ENCODE assay signal across 9 cellular contexts in the genomic region with DNA sequence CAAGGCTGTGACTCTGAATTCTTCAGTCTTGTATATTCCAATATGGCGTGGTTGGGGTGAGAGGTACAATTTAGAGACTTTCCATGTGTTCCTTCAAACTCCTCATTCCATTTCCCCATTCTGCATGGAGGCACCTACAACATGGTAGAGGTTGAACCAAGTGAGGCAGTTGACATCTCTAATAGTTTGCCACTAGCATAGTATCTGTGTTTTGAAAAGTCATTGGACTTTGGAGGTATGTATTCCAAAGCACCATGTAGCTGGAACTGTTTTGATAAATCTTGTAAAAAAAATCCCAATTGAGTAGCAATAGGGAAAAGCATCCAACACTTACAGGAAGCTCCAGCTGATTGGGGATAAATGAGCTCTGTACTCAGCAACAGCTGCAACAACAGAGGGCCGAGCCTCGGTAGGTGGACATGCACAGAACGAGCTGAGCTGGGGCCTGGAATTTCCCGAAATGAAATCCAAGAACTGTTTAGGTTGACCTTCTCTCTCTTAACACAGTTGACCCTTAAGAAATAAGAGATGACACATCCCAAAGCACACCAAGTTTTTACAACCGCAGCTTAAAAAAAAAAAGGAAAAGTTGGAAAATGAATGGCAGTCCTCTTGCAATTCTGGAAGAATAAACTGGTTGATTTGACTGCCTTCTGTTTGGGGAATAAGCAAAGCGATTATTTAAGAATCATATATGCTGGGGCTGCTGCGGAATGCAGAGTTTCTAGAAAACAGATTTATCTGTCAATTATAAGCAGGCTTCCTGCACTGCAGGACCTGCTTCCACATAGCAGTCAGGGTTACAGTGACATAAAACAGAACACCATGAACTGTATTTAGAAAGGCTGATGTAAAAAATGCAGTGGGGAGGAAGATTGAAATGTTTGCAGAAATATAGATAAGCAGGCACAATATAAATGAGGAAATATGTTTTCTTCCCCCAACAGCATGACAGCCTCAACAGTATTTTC.
DNase-seq lines count a peak whose midpoint lies in the region; ATAC-seq, FAIRE-seq and TF ChIP-seq lines count a peak whose summit lies in the region.
"Had no signal": no experiment of that assay in that cellular context is flagged by ENCODE, and none has a peak within 500 bp of the region (broad histone marks: within the 10 kb centered on the region; RNA-seq: fewer than 3 reads in every experiment).

No MANE protein-coding gene starts in this region.

- no peaks in the 10 kb centered on the region for H3K36me3 Mint-ChIP-seq in nephron progenitor cell (ENCODE audit: low read depth)

- H3K9ac ChIP-seq in endothelial cell of umbilical vein (replicated peaks; ENCODE audit: extremely low read depth, insufficient read depth, low read length): peak overlapping the region; percentile 59

- dilution Hi-C loops in endothelial cell of umbilical vein (cut with MboI; ENCODE audit: extremely low pct_ligation_motif_present, low sequenced_read_pairs): no loop called here

- H3K27ac ChIP-seq in endothelial cell of umbilical vein (ENCODE audit: insufficient read depth, low read depth, low read length): peak overlapping the region; percentile 84

- H2AFZ ChIP-seq in endothelial cell of umbilical vein (ENCODE audit: low read depth, low read length): no peak overlapping the region

- H3K27ac Mint-ChIP-seq in nephron progenitor cell: peak overlapping the region; percentile 99

- TF ChIP-seq CTCF in AG09309 (IDR thresholded peaks at IDR 0.05; ENCODE audit: control insufficient read depth, insufficient read depth, low read depth, low read length, missing control alignments) (no peak), endothelial cell of umbilical vein (IDR thresholded peaks at IDR 0.05; ENCODE audit: extremely low read depth in 1 of 2, insufficient read depth in 1 of 2, low read depth in 1 of 2, low read length in 2 of 2) (no peak), nephron progenitor cell (IDR thresholded peaks at IDR 0.05) (no peak)

- no peak for ATAC-seq in HG02642 (IDR thresholded peaks at IDR 0.05; ENCODE audit: poor library complexity, unreplicated experiment)
- no peak for ATAC-seq in HG02763 (IDR thresholded peaks at IDR 0.05; ENCODE audit: unreplicated experiment)

- H3K9me3 ChIP-seq in endothelial cell of umbilical vein (replicated peaks; ENCODE audit: control insufficient read depth, insufficient read depth, low read length): no peaks in the 10 kb centered on the region

- no peaks in the 10 kb centered on the region for H3K9me3 Mint-ChIP-seq in nephron progenitor cell

- intact Hi-C loops in endothelial cell of umbilical vein (cut with micrococcal nuclease): loop anchor here (1.0 to 5.0 kb wide), 8 partner anchors 71 to 325 kb away; a partner anchor contains a TSS

- H3K4me1 ChIP-seq in endothelial cell of umbilical vein (ENCODE audit: control insufficient read depth, extremely low read depth, insufficient read depth, low read length): peaks cover 44% of the 10 kb centered on the region

- no peaks in the 10 kb centered on the region for H3K27me3 ChIP-seq in endothelial cell of umbilical vein (ENCODE audit: control insufficient read depth in 2 of 2, insufficient read depth in 2 of 2, low read length in 2 of 2)

- DNase-seq in AG09309 (ENCODE audit: low read depth) (peak; percentile 87), NCI-H146 (lab: John Stamatoyannopoulos, UW) (peak; percentile 24), endothelial cell of umbilical vein (ENCODE audit: low read depth, low spot score) (peak; percentile 98), nephron progenitor cell (peak; percentile 50), MV-4-11 (lab: John Stamatoyannopoulos, UW) (no peak), GM19239 (ENCODE audit: insufficient read length, low spot score) (no peak)

- H3K79me2 ChIP-seq in endothelial cell of umbilical vein (ENCODE audit: control insufficient read depth, insufficient read depth, low read length): no peaks in the 10 kb centered on the region

- H4K20me1 ChIP-seq in endothelial cell of umbilical vein (replicated peaks; ENCODE audit: control insufficient read depth, extremely low read depth, insufficient read depth, low read length): no peaks in the 10 kb centered on the region

- peak; percentile 49 for TF ChIP-seq POLR2A in endothelial cell of umbilical vein (IDR thresholded peaks at IDR 0.05; ENCODE audit: low read depth, low read length)

- H3K9me1 ChIP-seq in endothelial cell of umbilical vein (replicated peaks; ENCODE audit: control insufficient read depth, extremely low read depth, insufficient read depth, low read length): no peaks in the 10 kb centered on the region

- H3K4me3 ChIP-seq in AG09309 (ENCODE audit: control insufficient read depth, low read depth, low read length) (no peak overlapping the region), endothelial cell of umbilical vein (replicated peaks in 1 of 3; ENCODE audit: insufficient read depth in 1 of 3, low read depth in 1 of 3, low read length in 3 of 3) (peak overlapping the region in 1 of 3 experiments; percentile 37)

- POLR2A ChIA-PET in endothelial cell of umbilical vein (lab: Charles Lee): interaction anchor here (1.3 to 1.9 kb wide), 4 partner anchors 121 to 325 kb away, joined by 3 to 18 read pairs (median 4); a partner anchor contains a TSS

- FAIRE-seq in endothelial cell of umbilical vein (lab: Jason Lieb, UNC): peak; percentile 93
- FAIRE-seq in GM19239 (lab: Jason Lieb, UNC): no peak
- FAIRE-seq: G401.6 had no signal

- CTCF ChIA-PET in endothelial cell of umbilical vein (lab: Charles Lee): interaction anchor here (0.6 to 1.9 kb wide), 16 partner anchors 12 to 331 kb away, joined by 3 to 13 read pairs (median 4); a partner anchor contains a TSS

- H3K27me3 Mint-ChIP-seq in nephron progenitor cell (ENCODE audit: low read depth, poor library complexity): peaks cover 6% of the 10 kb centered on the region

- peaks cover 96% of the 10 kb centered on the region for H3K4me1 Mint-ChIP-seq in nephron progenitor cell

- TSS peak; percentile 91 for BruUV-seq in endothelial cell of umbilical vein (replicated peaks; lab: Mats Ljungman, UMichigan)

- H3K4me3 Mint-ChIP-seq in nephron progenitor cell: peak overlapping the region; percentile 45

- peak overlapping the region; percentile 79 for H3K4me2 ChIP-seq in endothelial cell of umbilical vein (ENCODE audit: insufficient read depth, low read length)

- no peaks in the 10 kb centered on the region for H3K36me3 ChIP-seq in endothelial cell of umbilical vein (ENCODE audit: control insufficient read depth in 2 of 2, extremely low read depth in 1 of 2, insufficient read depth in 2 of 2, low read length in 2 of 2)

TF ChIP-seq in endothelial cell of umbilical vein, 7 proteins besides CTCF, POLR2A, EP300 and RAD21:
- TF ChIP-seq GATA2 (IDR thresholded peaks at IDR 0.05; ENCODE audit: insufficient read depth, insufficient read length, low read depth, low read length): peak; percentile 88
- no peak for TF ChIP-seq MYC (IDR thresholded peaks at IDR 0.05; ENCODE audit: low read depth, low read length)
- TF ChIP-seq JUN (IDR thresholded peaks at IDR 0.05; ENCODE audit: borderline replicate concordance, insufficient read depth, insufficient read length, low read depth): peak; percentile 60
- TF ChIP-seq EZH2 (IDR thresholded peaks at IDR 0.05; ENCODE audit: borderline replicate concordance, low read depth, low read length, severe bottlenecking): no peak
- TF ChIP-seq FOS (IDR thresholded peaks at IDR 0.05; ENCODE audit: borderline replicate concordance, insufficient read depth, low read length): peak; percentile 81
- TF ChIP-seq POLR2AphosphoS5 (IDR thresholded peaks at IDR 0.05; ENCODE audit: insufficient read depth, low read depth, low read length): peak; percentile 96
- TF ChIP-seq, protein P1, sequence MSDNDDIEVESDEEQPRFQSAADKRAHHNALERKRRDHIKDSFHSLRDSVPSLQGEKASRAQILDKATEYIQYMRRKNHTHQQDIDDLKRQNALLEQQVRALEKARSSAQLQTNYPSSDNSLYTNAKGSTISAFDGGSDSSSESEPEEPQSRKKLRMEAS (IDR thresholded peaks at IDR 0.05; ENCODE audit: insufficient read depth, insufficient read length): no peak
TF ChIP-seq in endothelial cell of umbilical vein: peak in this region for 4.

Comparison
In these comparisons a context has a peak if more than half of its experiments do, and no peak if none do; other contexts are left out.
1. DNase-seq: peak in AG09309 (single experiment), NCI-H146 (single experiment), endothelial cell of umbilical vein (single experiment) and nephron progenitor cell (single experiment); none in MV-4-11 (single experiment) and GM19239 (single experiment).